Comparison of ENCODE assay signal across 8 cellular contexts in the genomic region with DNA sequence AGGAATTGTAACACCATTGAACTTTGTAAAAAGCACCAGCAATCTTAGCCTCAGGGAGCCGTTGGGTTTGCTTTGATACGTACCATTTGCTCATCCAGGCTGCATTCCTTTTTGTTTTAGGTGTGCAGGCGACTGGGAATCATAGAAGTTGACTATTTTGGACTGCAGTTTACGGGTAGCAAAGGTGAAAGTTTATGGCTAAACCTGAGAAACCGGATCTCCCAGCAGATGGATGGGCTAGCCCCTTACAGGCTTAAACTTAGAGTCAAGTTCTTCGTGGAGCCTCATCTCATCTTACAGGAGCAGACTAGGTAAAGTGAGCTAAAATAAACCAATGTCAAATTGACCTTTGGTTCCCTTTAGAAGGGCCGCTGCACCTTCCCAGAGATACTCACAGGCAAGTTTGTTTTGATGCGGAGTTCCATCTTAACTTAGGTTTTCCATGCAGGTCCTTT.
DNase-seq lines count a peak whose midpoint lies in the region; ATAC-seq and TF ChIP-seq lines count a peak whose summit lies in the region.

No MANE protein-coding gene starts in this region.

- H3K4me3 Mint-ChIP-seq in activated naive CD4-positive, alpha-beta T cell treated with anti-CD3 and anti-CD28 coated beads, Interleukin-2, amount 50 U/mL, for 24 hours = peak overlapping the region; percentile 96

- no peak for TF ChIP-seq CTCF in WERI-Rb-1 (IDR thresholded peaks at IDR 0.05; ENCODE audit: low read depth, low read length)

- H3K4me3 ChIP-seq in WERI-Rb-1 (ENCODE audit: low read depth, low read length) (peak overlapping the region; percentile 76), skeletal muscle cell (ENCODE audit: low read depth, low read length) (peak overlapping the region; percentile 86)

- peaks cover 4% of the 10 kb centered on the region for H3K36me3 Mint-ChIP-seq in activated naive CD4-positive, alpha-beta T cell treated with anti-CD3 and anti-CD28 coated beads, Interleukin-2, amount 50 U/mL, for 24 hours

- no peaks in the 10 kb centered on the region for H3K27me3 ChIP-seq in WERI-Rb-1 (ENCODE audit: insufficient read depth, low read depth, severe bottlenecking)

- H3K27me3 Mint-ChIP-seq in activated naive CD4-positive, alpha-beta T cell treated with anti-CD3 and anti-CD28 coated beads, Interleukin-2, amount 50 U/mL, for 24 hours = no peaks in the 10 kb centered on the region

- peaks cover 58% of the 10 kb centered on the region for H3K4me1 Mint-ChIP-seq in activated naive CD4-positive, alpha-beta T cell treated with anti-CD3 and anti-CD28 coated beads, Interleukin-2, amount 50 U/mL, for 24 hours

- ATAC-seq in HG03045 (IDR thresholded peaks at IDR 0.05; ENCODE audit: unreplicated experiment) (no peak), HG03108 (IDR thresholded peaks at IDR 0.05; ENCODE audit: unreplicated experiment) (no peak)

- H3K27ac Mint-ChIP-seq in activated naive CD4-positive, alpha-beta T cell treated with anti-CD3 and anti-CD28 coated beads, Interleukin-2, amount 50 U/mL, for 24 hours = peak overlapping the region; percentile 85

- H3K9me3 Mint-ChIP-seq in activated naive CD4-positive, alpha-beta T cell treated with anti-CD3 and anti-CD28 coated beads, Interleukin-2, amount 50 U/mL, for 24 hours = no peaks in the 10 kb centered on the region

- H3K36me3 ChIP-seq in WERI-Rb-1 = peaks cover 49% of the 10 kb centered on the region

- H3K9me3 ChIP-seq in WERI-Rb-1 (ENCODE audit: severe bottlenecking) = no peaks in the 10 kb centered on the region

- peak overlapping the region; percentile 5 for H3K27ac ChIP-seq in WERI-Rb-1

- no peak for DNase-seq in activated naive CD4-positive, alpha-beta T cell (lab: John Stamatoyannopoulos, UW)
- DNase-seq in WERI-Rb-1 (peak; percentile 37), glomerular visceral epithelial cell (ENCODE audit: extremely low spot score) (peak; percentile 3), skeletal muscle cell (ENCODE audit: low read depth) (no peak), NK-92 (lab: John Stamatoyannopoulos, UW; ENCODE audit: unreplicated experiment) (no peak)

Comparison
In these comparisons a context has a peak if more than half of its experiments do, and no peak if none do; other contexts are left out.
1. DNase-seq: peak in WERI-Rb-1 (single experiment) and glomerular visceral epithelial cell (single experiment); none in activated naive CD4-positive, alpha-beta T cell (0 of 4), skeletal muscle cell (single experiment) and NK-92 (single experiment).